8 cellular contexts compared by ENCODE assay signal in genomic region chr20:23350855-23351838, GRCh38. TPM values are rescaled to one million over a fixed set of nuclear protein-coding genes. Genes with fewer than 3 reads are reported as not detected.
DNase-seq lines count a peak whose midpoint lies in the region; ATAC-seq lines count a peak whose summit lies in the region.

No MANE protein-coding gene starts in this region.

- H3K4me1 ChIP-seq in ectodermal cell (ENCODE audit: control insufficient read depth, insufficient read depth, low read length) (no peaks in the 10 kb centered on the region), mesodermal cell (ENCODE audit: control insufficient read depth, insufficient read depth, low read length, poor library complexity, severe bottlenecking) (peaks cover 11% of the 10 kb centered on the region)

- H3K27ac ChIP-seq in ectodermal cell (ENCODE audit: insufficient read depth, low read depth, low read length, poor library complexity, severe bottlenecking) (no peak overlapping the region), mesodermal cell (ENCODE audit: low read depth, low read length, severe bottlenecking) (peak overlapping the region; percentile 98)

- H3K36me3 ChIP-seq in ectodermal cell (ENCODE audit: control insufficient read depth, insufficient read depth, low read length), result peaks cover 12% of the 10 kb centered on the region
- peaks cover 34% of the 10 kb centered on the region for H3K36me3 ChIP-seq in mesodermal cell (ENCODE audit: control insufficient read depth, insufficient read depth, low read length)

- ATAC-seq in HG02885 (IDR thresholded peaks at IDR 0.05; ENCODE audit: poor library complexity, unreplicated experiment), result peak; percentile 29

- no peaks in the 10 kb centered on the region for H3K27me3 ChIP-seq in ectodermal cell (ENCODE audit: control insufficient read depth, insufficient read depth, low read length, poor library complexity, severe bottlenecking)

- peak overlapping the region; percentile 88 for H3K4me3 ChIP-seq in ectodermal cell (ENCODE audit: insufficient read depth, low read depth, low read length)
- H3K4me3 ChIP-seq in mesodermal cell (ENCODE audit: extremely low read depth, insufficient read depth, low read length, poor library complexity, severe bottlenecking), result peak overlapping the region; percentile 99

- peak; percentile 54 for DNase-seq in NK-92 treated with Interleukin-12 subunit alpha and Interleukin-12 subunit beta, amount 100 ng/mL, for 24 hours (lab: John Stamatoyannopoulos, UW)
- DNase-seq in NK-92 (lab: John Stamatoyannopoulos, UW; ENCODE audit: unreplicated experiment), result no peak
- DNase-seq in NCI-H2196 treated with DMSO at 0.1 percent for 48 hours (lab: John Stamatoyannopoulos, UW; ENCODE audit: unreplicated experiment), result peak; percentile 21
- peak; percentile 51 to 54 for DNase-seq in activated CD4-positive, alpha-beta T cell treated with anti-CD3 and anti-CD28 coated beads, Interleukin-2, amount 50 U/mL, for 4 hours
- peak; percentile 38 for DNase-seq in stimulated activated CD8-positive, alpha-beta memory T cell treated with anti-CD3 and anti-CD28 coated beads, Interleukin-4, amount 100 ng/mL, for 24 hours (ENCODE audit: low read depth)

- H3K9me3 ChIP-seq in ectodermal cell (ENCODE audit: control insufficient read depth, low read length) (no peaks in the 10 kb centered on the region), mesodermal cell (ENCODE audit: control insufficient read depth, low read length) (no peaks in the 10 kb centered on the region)

- WGBS in ectodermal cell, 2 experiments, result 3% methylated on average over 63 to 65 of the region's 65 CpGs
- WGBS in mesodermal cell (ENCODE audit: insufficient coverage in 2 of 2), 2 experiments, result 2 to 3% methylated on average over 51 to 52 of the region's 65 CpGs

RNA-seq across cellular contexts. Expression of gene NXT1, which starts 0.6 kb away (rescaled TPM):
- polyA plus RNA-seq in ectodermal cell (2013, experiment 1 of 4), result 26.0 TPM
- polyA plus RNA-seq in ectodermal cell (2013, experiment 2 of 4), result 27.5 TPM
- polyA plus RNA-seq in ectodermal cell (2013, experiment 3 of 4), result 27.3 TPM
- 28.5 TPM for polyA plus RNA-seq in ectodermal cell (2013, experiment 4 of 4)
- polyA plus RNA-seq in mesodermal cell (2013, experiment 1 of 2), result 30.1 TPM
- 29.2 TPM for polyA plus RNA-seq in mesodermal cell (2013, experiment 2 of 2)

RNA-seq across cellular contexts. Expression of gene GZF1, which starts 10.8 kb away (rescaled TPM):
- 12.9 TPM for polyA plus RNA-seq in ectodermal cell (2013, experiment 1 of 4)
- polyA plus RNA-seq in ectodermal cell (2013, experiment 2 of 4), result 17.4 TPM
- 15.1 TPM for polyA plus RNA-seq in ectodermal cell (2013, experiment 3 of 4)
- polyA plus RNA-seq in ectodermal cell (2013, experiment 4 of 4), result 15.4 TPM
- 12.4 TPM for polyA plus RNA-seq in mesodermal cell (2013, experiment 1 of 2)
- 13.4 TPM for polyA plus RNA-seq in mesodermal cell (2013, experiment 2 of 2)
